ENCODE assay signal across 30 cellular contexts in the genomic region with DNA sequence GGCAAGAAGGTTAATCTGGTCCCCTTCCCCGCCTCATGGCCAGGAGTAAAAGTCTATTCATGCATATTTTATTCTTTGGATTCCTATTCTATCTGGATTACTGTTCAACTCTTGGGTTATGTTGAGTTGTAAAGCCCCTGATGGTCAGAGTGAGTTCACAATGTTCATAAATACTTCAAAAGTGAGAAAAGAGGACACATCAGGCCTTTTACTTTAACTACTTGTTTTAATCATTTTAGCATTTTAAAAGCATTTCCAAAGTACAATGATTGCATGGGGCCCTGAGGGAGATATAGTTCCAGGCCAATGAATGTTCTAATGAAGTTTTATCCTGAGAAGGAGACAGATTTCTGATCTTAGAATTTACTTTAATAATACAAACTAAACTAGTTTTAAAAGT.
"Had no signal": no experiment of that assay in that cellular context is flagged by ENCODE, and none has a peak within 500 bp of the region (broad histone marks: within the 10 kb centered on the region; RNA-seq: fewer than 3 reads in every experiment).

No MANE protein-coding gene starts in this region.

- H3K27ac ChIP-seq: ascending aorta, cardiac muscle cell, VCaP had no signal

- H3K4me1 ChIP-seq: ascending aorta had no signal

- H3K27me3 ChIP-seq: ascending aorta, cardiac muscle cell had no signal

- H3K9me3 ChIP-seq: ascending aorta had no signal

- H3K4me3 ChIP-seq: ascending aorta, cardiac muscle cell had no signal

- ATAC-seq: activated CD8-positive, alpha-beta T cell treated with anti-CD3 and anti-CD28 coated beads for 36 hours; activated naive CD4-positive, alpha-beta T cell treated with anti-CD3 and anti-CD28 coated beads, Interleukin-2, amount 50 U/mL, for 72 hours; activated T-cell treated with anti-CD3 and anti-CD28 coated beads, Interleukin-2, amount 50 U/mL, for 4 hours; activated T-cell treated with anti-CD3 and anti-CD28 coated beads, Interleukin-2, amount 50 U/mL, for 72 hours; activated T-helper 17 cell treated with anti-CD3 and anti-CD28 coated beads, Interleukin-2, amount 50 U/mL, for 72 hours had no signal

- H3K36me3 ChIP-seq: ascending aorta, cardiac muscle cell had no signal

- DNase-seq: activated B cell treated with CpG ODN at 0.5 μM for 24 hours; activated CD4-positive, alpha-beta memory T cell treated with anti-CD3 and anti-CD28 coated beads for 36 hours; activated CD4-positive, alpha-beta T cell treated with anti-CD3 and anti-CD28 coated beads for 4 hours; activated CD4-positive, alpha-beta T cell treated with anti-CD3 and anti-CD28 coated beads, Interleukin-2, amount 10 ng/mL, durations not matched to agents 24 days and 14 days; activated CD4-positive, alpha-beta T cell treated with anti-CD3 and anti-CD28 coated beads, Interleukin-2, amount 50 U/mL, for 1 hour; activated CD4-positive, alpha-beta T cell treated with anti-CD3 and anti-CD28 coated beads, Interleukin-2, amount 50 U/mL, for 4 hours; activated CD4-positive, CD25-positive, alpha-beta regulatory T cell treated with anti-CD3 and anti-CD28 coated beads, Interleukin-2, amount 50 U/mL, for 72 hours; activated CD8-positive, alpha-beta memory T cell treated with anti-CD3 and anti-CD28 coated beads, Interleukin-2, amount 50 U/mL, for 4 hours; activated CD8-positive, alpha-beta T cell treated with anti-CD3 and anti-CD28 coated beads for 36 hours; activated effector memory CD4-positive, alpha-beta T cell treated with anti-CD3 and anti-CD28 coated beads, Interleukin-2, amount 50 U/mL, for 16 hours; activated gamma-delta T cell treated with Interleukin-2 at 50 U/mL for 16 hours; activated naive CD4-positive, alpha-beta T cell; activated naive CD4-positive, alpha-beta T cell treated with anti-CD3 and anti-CD28 coated beads for 36 hours; activated naive CD4-positive, alpha-beta T cell treated with anti-CD3 and anti-CD28 coated beads, Interleukin-2, amount 50 U/mL, for 16 hours; activated naive CD8-positive, alpha-beta T cell treated with anti-CD3 and anti-CD28 coated beads for 36 hours; activated T-cell treated with anti-CD3 and anti-CD28 coated beads for 4 hours; activated T-cell treated with anti-CD3 and anti-CD28 coated beads, Interleukin-2, amount 50 U/mL, for 1 hour; activated T-cell treated with anti-CD3 and anti-CD28 coated beads, Interleukin-2, amount 50 U/mL, for 4 hours; activated T-cell treated with anti-CD3 and anti-CD28 coated beads, Interleukin-2, amount 50 U/mL, for 72 hours; amygdala; anterior cingulate cortex; central memory CD4-positive, alpha-beta T cell; T-helper 1 cell; T-helper 2 cell; T-helper 9 cell had no signal
